In genomic region chr7:30992414-30992813, GRCh38 we compare ENCODE assay signal across 1 cellular context.
TF ChIP-seq lines count a peak whose summit lies in the region.

No MANE protein-coding gene starts in this region.

TF ChIP-seq in H1, 55 proteins besides CTCF, POLR2A, EP300 and RAD21:
- TF ChIP-seq KDM1A (IDR thresholded peaks at IDR 0.05; ENCODE audit: borderline replicate concordance, low read length): no peak
- TF ChIP-seq MAX (IDR thresholded peaks at IDR 0.05): 0 out of 2 replicates have a peak, but pooled peaks have one; percentile 12
TF ChIP-seq in H1: peak in this region for 1.
